Comparison of ENCODE assay signal across 29 cellular contexts in the genomic region with DNA sequence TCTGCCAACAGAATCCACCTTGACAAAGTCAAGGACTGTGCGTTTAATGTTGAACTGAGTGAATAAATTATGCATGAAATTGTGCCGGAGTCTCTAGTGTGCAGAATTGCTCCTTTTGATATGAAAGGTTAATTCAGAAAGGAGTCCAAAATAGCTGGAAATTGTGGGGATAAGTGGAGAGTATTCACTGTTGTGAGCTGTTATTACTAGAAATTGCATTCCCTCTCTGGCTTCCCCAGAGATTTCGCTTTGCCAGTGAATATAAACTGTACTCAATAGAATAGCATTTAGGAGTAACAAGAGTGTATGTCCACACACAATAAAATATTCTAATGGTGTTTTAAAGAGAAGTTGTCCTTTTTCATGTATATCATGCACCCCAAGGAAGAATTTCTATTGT. TPM values are rescaled to one million over a fixed set of nuclear protein-coding genes. Genes with fewer than 3 reads are reported as not detected.
"Had no signal": no experiment of that assay in that cellular context is flagged by ENCODE, and none has a peak within 500 bp of the region (broad histone marks: within the 10 kb centered on the region; RNA-seq: fewer than 3 reads in every experiment).

No MANE protein-coding gene starts in this region.

- H3K4me1 Mint-ChIP-seq: endodermal cell; naive thymus-derived CD4-positive, alpha-beta T cell; nephron progenitor cell had no signal

- H3K9me3 ChIP-seq: neutrophil, right atrium auricular region, sigmoid colon, testis, upper lobe of right lung, vagina had no signal

- H3K36me3 Mint-ChIP-seq: naive thymus-derived CD4-positive, alpha-beta T cell had no signal

- H3K27me3 ChIP-seq: neutrophil, right atrium auricular region, sigmoid colon, testis, tibial nerve, upper lobe of right lung, vagina had no signal

- DNase-seq: endodermal cell; erythroblast; foreskin keratinocyte; head of caudate nucleus; hippocampal formation; left colon; left ventricle myocardium superior; naive thymus-derived CD4-positive, alpha-beta T cell; nephron progenitor cell; posterior cingulate gyrus; sigmoid colon; stimulated activated CD4-positive, alpha-beta T cell treated with anti-CD3 and anti-CD28 coated beads, Interleukin-2, amount 100 ng/mL, for 24 hours; stimulated activated CD4-positive, alpha-beta T cell treated with anti-CD3 and anti-CD28 coated beads, Interleukin-4, amount 100 ng/mL, for 4 hours; stimulated activated naive CD4-positive, alpha-beta T cell; testis; upper lobe of right lung had no signal

- H3K36me3 ChIP-seq: neutrophil, right atrium auricular region, sigmoid colon, tibial nerve, upper lobe of right lung, vagina had no signal

- ATAC-seq: foreskin keratinocyte; left colon; left ventricle myocardium superior; naive thymus-derived CD4-positive, alpha-beta T cell; upper lobe of right lung had no signal

- H3K9me3 Mint-ChIP-seq: dendritic cell treated with granulocyte-macrophage colony-stimulating factor and Interleukin-4, amounts not matched to agents 40 ng/mL and 50 ng/mL, for 4 days had no signal

- H3K4me3 ChIP-seq: lung, right atrium auricular region, sigmoid colon, skin epidermis, testis, tibial nerve, upper lobe of right lung, vagina had no signal

- H3K4me3 Mint-ChIP-seq: dendritic cell treated with granulocyte-macrophage colony-stimulating factor and Interleukin-4, amounts not matched to agents 40 ng/mL and 50 ng/mL, for 4 days; endodermal cell; naive thymus-derived CD4-positive, alpha-beta T cell; nephron progenitor cell had no signal

- H3K27ac Mint-ChIP-seq: dendritic cell treated with granulocyte-macrophage colony-stimulating factor and Interleukin-4, amounts not matched to agents 40 ng/mL and 50 ng/mL, for 4 days; endodermal cell; naive thymus-derived CD4-positive, alpha-beta T cell; nephron progenitor cell had no signal

- H3K27ac ChIP-seq: foreskin keratinocyte, neutrophil, right atrium auricular region, sigmoid colon, skin epidermis, testis, tibial nerve, upper lobe of right lung, vagina had no signal

RNA-seq across cellular contexts. Expression of gene SAMMSON, which starts 43.1 kb away (rescaled TPM):
- total RNA-seq: endothelial cell of umbilical vein; foreskin keratinocyte; kidney epithelial cell; left colon; left ventricle myocardium superior; mesenteric fat pad; mononuclear cell; naive thymus-derived CD4-positive, alpha-beta T cell; osteoblast; pulmonary artery endothelial cell; right atrium auricular region; upper lobe of right lung; vagina had no signal
- polyA plus RNA-seq: endothelial cell of umbilical vein; foreskin keratinocyte; lung; naive thymus-derived CD4-positive, alpha-beta T cell had no signal
